Comparison of ENCODE assay signal across 8 cellular contexts in genomic region chr4:101345596-101346311, GRCh38. TPM values are rescaled to one million over a fixed set of nuclear protein-coding genes. Genes with fewer than 3 reads are reported as not detected.
DNase-seq lines count a peak whose midpoint lies in the region; ATAC-seq and TF ChIP-seq lines count a peak whose summit lies in the region.

No MANE protein-coding gene starts in this region.

- peak; percentile 23 for ATAC-seq in activated B cell treated with CpG ODN at 0.5 μM for 24 hours (ENCODE audit: low read depth)

- peak overlapping the region; percentile 95 for H3K27ac Mint-ChIP-seq in activated B cell treated with CpG ODN at 0.5 μM for 24 hours

- H3K9me3 Mint-ChIP-seq in activated B cell treated with CpG ODN at 0.5 μM for 24 hours = no peaks in the 10 kb centered on the region

- H3K4me1 Mint-ChIP-seq in activated B cell treated with CpG ODN at 0.5 μM for 24 hours = peaks cover 55% of the 10 kb centered on the region

- H3K27me3 Mint-ChIP-seq in activated B cell treated with CpG ODN at 0.5 μM for 24 hours = no peaks in the 10 kb centered on the region

- POLR2A ChIA-PET in activated B cell treated with CpG ODN at 0.5 μM for 24 hours (lab: Charles Lee) = interaction anchor here (0.6 to 3.3 kb wide), 22 partner anchors 8 to 716 kb away, joined by 3 to 27 read pairs (median 4); partner anchors contain the start of gene BANK1

- intact Hi-C loops in activated B cell treated with CpG ODN at 0.5 μM for 24 hours (cut with micrococcal nuclease) = loop anchor here (1.0 to 10.0 kb wide), 18 partner anchors 8 to 1783 kb away; partner anchors contain the start of genes SLC9B2, TRMT10A and UBE2D3

- peaks cover 27% of the 10 kb centered on the region for H3K36me3 Mint-ChIP-seq in activated B cell treated with CpG ODN at 0.5 μM for 24 hours (ENCODE audit: low read depth)

- no peak for TF ChIP-seq CTCF in activated B cell treated with CpG ODN at 0.5 μM for 24 hours (IDR thresholded peaks at IDR 0.05)

- DNase-seq in NCI-H2081 (lab: John Stamatoyannopoulos, UW) (peak; percentile 26 to 52), NCI-H2081 treated with DMSO at 0.1 percent for 48 hours (lab: John Stamatoyannopoulos, UW) (no peak), NCI-H1092 (lab: John Stamatoyannopoulos, UW) (peak; percentile 43), activated B cell treated with CpG ODN at 0.5 μM for 24 hours (peak; percentile 73), cerebellar cortex (ENCODE audit: low spot score) (peak; percentile 64), kidney tubule cell (ENCODE audit: low spot score) (peak; percentile 74), DMS79 treated with DMSO at 0.1 percent for 48 hours (lab: John Stamatoyannopoulos, UW) (no peak)
- DNase-seq in stimulated activated CD4-positive, alpha-beta T cell treated with anti-CD3 and anti-CD28 coated beads, Interleukin-1b, Interleukin-23, amount 100 ng/mL, for 24 hours (ENCODE audit: low read depth in 4 of 4, low spot score in 1 of 4) = peak; percentile 4 to 34 (median 23)

- H3K4me3 Mint-ChIP-seq in activated B cell treated with CpG ODN at 0.5 μM for 24 hours = peak overlapping the region; percentile 94

- CTCF ChIA-PET in activated B cell treated with CpG ODN at 0.5 μM for 24 hours (lab: Charles Lee) = interaction anchor here (0.6 kb wide), 1 partner anchor 54 kb away, joined by 3 read pairs; no protein-coding TSS in a partner anchor

RNA-seq across cellular contexts. Expression of gene PPP3CA, which starts 1.6 kb away (rescaled TPM):
- total RNA-seq in activated B cell treated with CpG ODN at 0.5 μM for 24 hours = 72.8 and 78.8 TPM in 2 replicates

Comparison
In these comparisons a context has a peak if more than half of its experiments do, and no peak if none do; other contexts are left out.
1. DNase-seq: peak in NCI-H2081 (2 of 2), NCI-H1092 (single experiment), activated B cell treated with CpG ODN at 0.5 μM for 24 hours (single experiment), cerebellar cortex (single experiment), kidney tubule cell (single experiment) and stimulated activated CD4-positive, alpha-beta T cell treated with anti-CD3 and anti-CD28 coated beads, Interleukin-1b, Interleukin-23, amount 100 ng/mL, for 24 hours (4 of 4); none in NCI-H2081 treated with DMSO at 0.1 percent for 48 hours (single experiment) and DMS79 treated with DMSO at 0.1 percent for 48 hours (single experiment).